ENCODE assay signal across 20 cellular contexts in the genomic region with DNA sequence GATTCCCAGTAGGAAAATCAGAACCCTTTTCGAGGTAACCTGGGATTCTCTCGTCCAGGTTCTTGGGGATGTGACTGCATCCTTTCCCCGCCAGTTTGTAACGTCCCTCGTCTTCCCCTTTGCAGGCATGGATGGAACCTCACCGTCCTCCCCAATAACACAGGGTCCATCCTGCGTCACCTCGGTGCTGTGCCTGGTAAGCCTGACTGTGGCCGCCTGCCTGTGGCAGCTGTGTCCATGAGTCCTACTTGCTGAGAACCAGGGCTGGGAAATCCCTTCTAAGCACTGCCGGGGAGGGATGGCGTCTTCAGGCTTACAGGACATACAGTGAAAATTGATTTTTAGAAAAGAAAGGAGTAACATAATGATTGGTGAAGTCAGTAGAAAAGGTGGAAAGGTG.
A peak's percentile ranks its signal among the peaks of the same experiment; 100 is the strongest.
DNase-seq lines count a peak whose midpoint lies in the region; ATAC-seq and TF ChIP-seq lines count a peak whose summit lies in the region.
"Had no signal": no experiment of that assay in that cellular context is flagged by ENCODE, and none has a peak within 500 bp of the region (broad histone marks: within the 10 kb centered on the region; RNA-seq: fewer than 3 reads in every experiment).

No MANE protein-coding gene starts in this region.

- peak overlapping the region; percentile 49 for H3K27ac Mint-ChIP-seq in activated CD8-positive, alpha-beta T cell treated with anti-CD3 and anti-CD28 coated beads for 36 hours
- peak overlapping the region; percentile 43 for H3K27ac Mint-ChIP-seq in neural crest cell (ENCODE audit: unreplicated experiment)
- H3K27ac Mint-ChIP-seq: mesothelial cell of epicardium, T-cell had no signal

- TF ChIP-seq CTCF in activated CD8-positive, alpha-beta T cell treated with anti-CD3 and anti-CD28 coated beads for 36 hours (IDR thresholded peaks at IDR 0.05), result no peak
- TF ChIP-seq CTCF in neural crest cell (conservative IDR thresholded peaks at IDR 0.05), result no peak
- no peak for TF ChIP-seq CTCF in GM10248 (IDR thresholded peaks at IDR 0.05; ENCODE audit: control extremely low read depth, extremely low read depth, low read depth, missing control alignments)

- no peak overlapping the region for H3K4me3 Mint-ChIP-seq in activated CD8-positive, alpha-beta T cell treated with anti-CD3 and anti-CD28 coated beads for 36 hours
- H3K4me3 Mint-ChIP-seq in neural crest cell, result no peak overlapping the region
- H3K4me3 Mint-ChIP-seq: mesothelial cell of epicardium, naive B cell, T-cell had no signal

- H3K9me3 Mint-ChIP-seq in activated CD8-positive, alpha-beta T cell treated with anti-CD3 and anti-CD28 coated beads for 36 hours, result no peaks in the 10 kb centered on the region
- no peaks in the 10 kb centered on the region for H3K9me3 Mint-ChIP-seq in neural crest cell
- H3K9me3 Mint-ChIP-seq: mesothelial cell of epicardium, naive B cell, T-cell had no signal

- H3K27me3 Mint-ChIP-seq in activated CD8-positive, alpha-beta T cell treated with anti-CD3 and anti-CD28 coated beads for 36 hours, result no peaks in the 10 kb centered on the region
- H3K27me3 Mint-ChIP-seq in neural crest cell (ENCODE audit: low read depth), result no peaks in the 10 kb centered on the region
- H3K27me3 Mint-ChIP-seq: naive B cell, T-cell had no signal

- CTCF ChIA-PET in activated CD8-positive, alpha-beta T cell treated with anti-CD3 and anti-CD28 coated beads for 36 hours (lab: Charles Lee), result no interaction called here
- CTCF ChIA-PET in GM10248 (lab: Yijun Ruan, JAX), result no interaction called here

- POLR2A ChIA-PET in activated CD8-positive, alpha-beta T cell treated with anti-CD3 and anti-CD28 coated beads for 36 hours (lab: Charles Lee), result interaction anchor here (0.8 kb wide), 1 partner anchor 1460 kb away, joined by 4 read pairs; no protein-coding TSS in a partner anchor
- POLR2A ChIA-PET in GM10248 (lab: Yijun Ruan, JAX), result no interaction called here

- peaks cover 38% of the 10 kb centered on the region for H3K36me3 Mint-ChIP-seq in activated CD8-positive, alpha-beta T cell treated with anti-CD3 and anti-CD28 coated beads for 36 hours (ENCODE audit: low read depth)
- H3K36me3 Mint-ChIP-seq in neural crest cell (ENCODE audit: low read depth), result peaks cover 17% of the 10 kb centered on the region

- H3K4me1 Mint-ChIP-seq in activated CD8-positive, alpha-beta T cell treated with anti-CD3 and anti-CD28 coated beads for 36 hours (ENCODE audit: low read depth), result no peaks in the 10 kb centered on the region
- peaks cover 11% of the 10 kb centered on the region for H3K4me1 Mint-ChIP-seq in neural crest cell

- intact Hi-C loops in cardiac septum (cut with DNase I), result no loop called here
- intact Hi-C loops in left cardiac atrium (cut with DNase I), result loop anchor here in 1 of 2 donors (10.0 kb wide), 1 partner anchor 118 kb away; no protein-coding TSS in a partner anchor
- intact Hi-C loops in activated CD8-positive, alpha-beta T cell treated with anti-CD3 and anti-CD28 coated beads for 36 hours (cut with micrococcal nuclease), result no loop called here

- peak; percentile 50 for DNase-seq in cardiac septum (ENCODE audit: low spot score)
- DNase-seq in left cardiac atrium, result no peak
- no peak for DNase-seq in activated CD8-positive, alpha-beta T cell treated with anti-CD3 and anti-CD28 coated beads for 36 hours
- no peak for DNase-seq in neural crest cell (ENCODE audit: low read depth, low spot score)
- DNase-seq in left lobe of liver (ENCODE audit: low spot score), result no peak
- DNase-seq in MV-4-11 (lab: John Stamatoyannopoulos, UW), result no peak
- DNase-seq in GM10248 (ENCODE audit: extremely low spot score), result no peak
- DNase-seq: amniotic stem cell, brain microvascular endothelial cell, left ventricle myocardium superior, naive B cell, NCI-H1417 treated with DMSO at 0.1 percent for 48 hours, NCI-H2081 treated with DMSO at 0.1 percent for 48 hours, NCI-H345, NCI-H748 treated with DMSO at 0.1 percent for 48 hours, retina, SJCRH30, T-cell had no signal

- ATAC-seq in left cardiac atrium, result no peak
- no peak for ATAC-seq in activated CD8-positive, alpha-beta T cell treated with anti-CD3 and anti-CD28 coated beads for 36 hours
- ATAC-seq in left lobe of liver, result no peak
- ATAC-seq: GM12878, left ventricle myocardium superior, T-cell had no signal
